9 cellular contexts compared by ENCODE assay signal in the genomic region with DNA sequence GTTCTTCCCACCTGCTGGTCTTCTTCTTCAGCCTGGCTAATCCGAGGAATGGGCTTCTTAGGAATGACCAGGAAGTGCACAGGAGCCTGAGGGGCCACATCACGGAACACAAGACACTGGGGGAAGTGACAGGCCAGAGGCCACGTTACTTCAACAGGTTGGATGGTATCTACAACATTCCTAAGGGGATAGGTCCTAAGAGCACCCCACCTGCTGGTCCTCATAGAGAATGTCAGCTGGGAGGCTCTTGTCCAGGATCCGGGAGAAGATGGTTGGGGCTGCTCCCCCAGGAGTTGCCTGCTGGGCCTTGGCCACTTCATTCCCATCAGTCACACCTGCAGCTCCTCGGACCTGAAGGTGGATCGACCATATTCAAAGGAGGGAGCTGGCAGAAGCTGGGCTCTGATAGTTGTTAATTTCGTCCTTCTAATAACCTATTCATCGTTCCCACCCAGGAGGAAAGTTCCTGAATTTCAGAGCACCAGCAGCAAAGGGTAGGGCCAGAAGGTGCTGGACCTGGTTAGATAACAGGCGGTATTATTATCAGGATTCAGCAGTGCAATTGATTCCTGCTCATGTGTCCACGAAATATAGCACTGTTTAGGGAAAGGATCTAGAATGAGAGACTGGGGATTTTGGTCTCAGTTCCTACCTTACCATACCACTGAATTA. TPM values are rescaled to one million over a fixed set of nuclear protein-coding genes. Genes with fewer than 3 reads are reported as not detected.
DNase-seq lines count a peak whose midpoint lies in the region; ATAC-seq, FAIRE-seq and TF ChIP-seq lines count a peak whose summit lies in the region.
"Had no signal": no experiment of that assay in that cellular context is flagged by ENCODE, and none has a peak within 500 bp of the region (broad histone marks: within the 10 kb centered on the region; RNA-seq: fewer than 3 reads in every experiment).

No MANE protein-coding gene starts in this region.

- POLR2A ChIA-PET in CD8-positive, alpha-beta T cell (lab: Charles Lee) = interaction anchor here (0.9 to 2.0 kb wide), 7 partner anchors 13 to 156 kb away, joined by 3 to 11 read pairs (median 4); a partner anchor contains a TSS

- H3K9me3 Mint-ChIP-seq in CD8-positive, alpha-beta T cell = no peaks in the 10 kb centered on the region

- peak; percentile 23 for FAIRE-seq in urothelium cell line (lab: Jason Lieb, UNC)

- CTCF ChIA-PET in CD8-positive, alpha-beta T cell (lab: Charles Lee) = interaction anchor here (0.6 to 4.5 kb wide), 8 partner anchors 11 to 774 kb away, joined by 3 to 43 read pairs (median 4); a partner anchor contains a TSS

- 78 to 87% (median 82%) methylated on average over 9 to 10 of the region's 10 CpGs for WGBS in adrenal gland, 4 donors

- DNase-seq in CD8-positive, alpha-beta T cell = no peak
- DNase-seq in HPDE6-E6E7 (ENCODE audit: extremely low spot score) (peak; percentile 51), adrenal gland (no peak), left kidney (ENCODE audit: low read depth, low spot score) (peak; percentile 56), urothelium cell line (ENCODE audit: low spot score) (peak; percentile 55), epidermal melanocyte (ENCODE audit: insufficient read length, low spot score) (no peak)
- no peak for DNase-seq in stimulated activated CD8-positive, alpha-beta memory T cell treated with anti-CD3 and anti-CD28 coated beads, Interleukin-4, amount 100 ng/mL, for 48 hours
- DNase-seq in activated effector memory CD4-positive, alpha-beta T cell treated with anti-CD3 and anti-CD28 coated beads, Interleukin-2, amount 50 U/mL, for 16 hours = no peak

- peaks cover 40% of the 10 kb centered on the region for H3K4me1 Mint-ChIP-seq in CD8-positive, alpha-beta T cell (ENCODE audit: low read depth)

- peak overlapping the region; percentile 97 for H3K4me3 Mint-ChIP-seq in CD8-positive, alpha-beta T cell

- H3K27me3 ChIP-seq in CD8-positive, alpha-beta T cell (ENCODE audit: insufficient read depth, low read length) = no peaks in the 10 kb centered on the region
- no peaks in the 10 kb centered on the region for H3K27me3 ChIP-seq in adrenal gland

- H3K27ac Mint-ChIP-seq in CD8-positive, alpha-beta T cell = no peak overlapping the region

- peaks cover 18% of the 10 kb centered on the region for H3K36me3 Mint-ChIP-seq in CD8-positive, alpha-beta T cell

- no peak for TF ChIP-seq CTCF in CD8-positive, alpha-beta T cell (IDR thresholded peaks at IDR 0.05)
- TF ChIP-seq CTCF in adrenal gland (IDR thresholded peaks at IDR 0.05) = no peak

- no peak for ATAC-seq in CD8-positive, alpha-beta T cell

- H3K27me3 Mint-ChIP-seq in CD8-positive, alpha-beta T cell (ENCODE audit: low read depth) = no peaks in the 10 kb centered on the region

- no peaks in the 10 kb centered on the region for H3K9me3 ChIP-seq in CD8-positive, alpha-beta T cell (ENCODE audit: low read length)
- H3K9me3 ChIP-seq in adrenal gland (replicated peaks in 1 of 3) = no peaks in the 10 kb centered on the region

- H3K4me3 ChIP-seq in CD8-positive, alpha-beta T cell (ENCODE audit: low read depth, low read length) = no peak overlapping the region
- peak overlapping the region in 1 of 4 donors; percentile 77 for H3K4me3 ChIP-seq in adrenal gland

- H3K4me1 ChIP-seq in CD8-positive, alpha-beta T cell (ENCODE audit: insufficient read depth, low read length) = peaks cover 31% of the 10 kb centered on the region
- peaks cover 19 to 30% of the 10 kb centered on the region in 2 donors for H3K4me1 ChIP-seq in adrenal gland (replicated peaks in 1 of 2)

- no peaks in the 10 kb centered on the region for H3K36me3 ChIP-seq in CD8-positive, alpha-beta T cell (ENCODE audit: insufficient read depth, low read length)
- H3K36me3 ChIP-seq in adrenal gland (replicated peaks in 1 of 2) = peaks cover 0 to 6% of the 10 kb centered on the region in 2 donors

- intact Hi-C loops in CD8-positive, alpha-beta T cell (cut with DNase I, micrococcal nuclease) = loop anchor here (2.0 to 10.0 kb wide), 9 partner anchors 57 to 1289 kb away; a partner anchor contains a TSS
- intact Hi-C loops in adrenal gland (cut with DNase I) = no loop called here

- no peak for TF ChIP-seq POLR2A in adrenal gland (IDR thresholded peaks at IDR 0.05)

- no peak overlapping the region for H3K27ac ChIP-seq in CD8-positive, alpha-beta T cell (ENCODE audit: low read depth, low read length)
- peak overlapping the region in 4 of 5 donors; percentile 94 to 98 (median 96) for H3K27ac ChIP-seq in adrenal gland

RNA-seq across cellular contexts. Expression of a gene that starts 1.3 kb away (rescaled TPM):
- total RNA-seq in CD8-positive, alpha-beta T cell = 10 to 100 TPM in 1 of 2 experiments, 1 to 10 TPM in 1; 10.0 to 13.6 TPM
- total RNA-seq in adrenal gland = 10 to 100 TPM; 27.6 to 99.6 (median 80.5) TPM
- polyA plus RNA-seq in adrenal gland = 100 to 1,000 TPM in 2 of 3 donors, 10 to 100 TPM in 1; 83.5 to 199 (median 119) TPM

RNA-seq across cellular contexts. Expression of a gene that starts 1.5 kb away (rescaled TPM):
- total RNA-seq in CD8-positive, alpha-beta T cell = under 1 TPM; 0.78 to 0.92 TPM
- 1 to 10 TPM in 7 of 8 donors, under 1 TPM in 1; 0.98 to 3.6 (median 2.7) TPM for total RNA-seq in adrenal gland
- 1 to 10 TPM; 1.2 to 9.2 (median 4.2) TPM for polyA plus RNA-seq in adrenal gland

RNA-seq across cellular contexts. Expression of a gene that starts 15.0 kb away (rescaled TPM):
- not detected for total RNA-seq in CD8-positive, alpha-beta T cell
- total RNA-seq in adrenal gland = under 1 TPM in 1 of 8 donors, not detected in 7; 0.22 TPM
- under 1 TPM in 2 of 3 donors, not detected in 1; 0.07 to 0.16 TPM for polyA plus RNA-seq in adrenal gland
- total RNA-seq: T-helper 2 cell treated with Interferon-gamma antibody and Interleukin-4, amounts not matched to agents 100 ng/mL and 5 ng/mL, for 36 hours had no signal

RNA-seq across cellular contexts. Expression of a gene that starts 15.5 kb away (rescaled TPM):
- total RNA-seq in CD8-positive, alpha-beta T cell = 1 to 10 TPM; 6.4 to 7.2 TPM
- total RNA-seq in adrenal gland = 10 to 100 TPM in 7 of 8 donors, 1 to 10 TPM in 1; 7.8 to 43.6 (median 19.8) TPM
- 10 to 100 TPM; 13.3 to 33.3 (median 23.2) TPM for polyA plus RNA-seq in adrenal gland

RNA-seq across cellular contexts. Expression of a gene that starts 22.2 kb away (rescaled TPM):
- total RNA-seq in CD8-positive, alpha-beta T cell = 1 to 10 TPM; 2.0 to 2.9 TPM
- 10 to 100 TPM; 10.1 to 69.9 (median 24.1) TPM for total RNA-seq in adrenal gland
- 10 to 100 TPM; 13.5 to 46.4 (median 39.0) TPM for polyA plus RNA-seq in adrenal gland

Comparison
In these comparisons a context has a peak if more than half of its experiments do, and no peak if none do; other contexts are left out.
1. DNase-seq: peak in HPDE6-E6E7 (single experiment), left kidney (single experiment) and urothelium cell line (single experiment); none in CD8-positive, alpha-beta T cell (0 of 7), adrenal gland (0 of 7), stimulated activated CD8-positive, alpha-beta memory T cell treated with anti-CD3 and anti-CD28 coated beads, Interleukin-4, amount 100 ng/mL, for 48 hours (single experiment), epidermal melanocyte (single experiment) and activated effector memory CD4-positive, alpha-beta T cell treated with anti-CD3 and anti-CD28 coated beads, Interleukin-2, amount 50 U/mL, for 16 hours (single experiment).
2. intact Hi-C loops: an anchor here in CD8-positive, alpha-beta T cell (2.0 to 10.0 kb wide); none called in adrenal gland.